9 cellular contexts compared by ENCODE assay signal in the genomic region with DNA sequence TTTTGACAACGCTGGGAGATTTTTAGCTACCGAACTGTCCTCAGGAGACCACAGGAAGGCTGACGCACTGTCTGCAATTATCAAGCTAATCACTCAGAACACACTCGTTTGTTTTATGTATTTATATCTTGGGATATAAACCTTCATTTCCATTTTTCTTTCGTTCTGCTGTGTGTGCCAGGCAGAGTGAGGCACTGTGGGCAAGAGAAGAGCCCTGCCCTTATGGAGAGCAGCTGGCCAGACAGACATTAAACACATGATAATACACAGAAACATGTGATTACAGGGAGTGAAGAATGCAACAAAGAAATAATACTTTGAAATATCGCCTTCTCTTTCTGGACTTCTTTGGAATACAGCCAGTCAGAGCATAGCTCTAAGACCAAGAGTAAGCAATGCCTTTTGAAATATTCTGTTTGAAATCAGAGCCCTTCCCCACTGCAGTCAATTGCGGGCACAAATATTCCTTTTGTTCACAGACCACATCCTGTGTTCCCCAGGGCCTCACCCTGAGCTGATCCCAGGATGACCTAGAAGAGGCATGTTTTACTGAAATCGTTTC.
DNase-seq lines count a peak whose midpoint lies in the region; ATAC-seq, FAIRE-seq and TF ChIP-seq lines count a peak whose summit lies in the region.
"Had no signal": no experiment of that assay in that cellular context is flagged by ENCODE, and none has a peak within 500 bp of the region (broad histone marks: within the 10 kb centered on the region; RNA-seq: fewer than 3 reads in every experiment).

No MANE protein-coding gene starts in this region.

- in situ Hi-C loops in transverse colon (cut with MboI; ENCODE audit: low pct_ligation_motif_present in 1 of 4, low pct_unique_long_range_greater_than_20kb in 1 of 4, low sequenced_read_pairs in 3 of 4) = no loop called here

- H3K9ac ChIP-seq in SK-N-MC (ENCODE audit: insufficient read length) (no peak overlapping the region), kidney (ENCODE audit: low read length in 2 of 2) (no peak overlapping the region)

- TF ChIP-seq EP300 in transverse colon (IDR thresholded peaks at IDR 0.05; ENCODE audit: low read depth) = no peak

- H3K27ac ChIP-seq in SK-N-MC (no peak overlapping the region), transverse colon (peak overlapping the region in 3 of 4 donors; percentile 5 to 23 (median 22)), kidney (ENCODE audit: low read depth in 2 of 2, low read length in 2 of 2) (no peak overlapping the region)

- H3K27me3 ChIP-seq in transverse colon = peaks cover 39% of the 10 kb centered on the region

- 9 to 11% methylated on average over 8 of the region's 8 CpGs for WGBS in transverse colon (ENCODE audit: low coverage in 1 of 2), 2 donors

- TF ChIP-seq POLR2A in transverse colon (IDR thresholded peaks at IDR 0.05) = no peak

- H3K36me3 ChIP-seq in SK-N-MC (ENCODE audit: insufficient read depth, low read length) = no peaks in the 10 kb centered on the region
- H3K36me3 ChIP-seq in transverse colon = no peaks in the 10 kb centered on the region
- H3K36me3 ChIP-seq in kidney (ENCODE audit: control insufficient read depth in 1 of 2, insufficient read depth in 2 of 2, low read length in 2 of 2) = no peaks in the 10 kb centered on the region

- intact Hi-C loops in transverse colon (cut with DNase I; ENCODE audit: low total_unique reads) (no loop called here), kidney (cut with DNase I) (no loop called here)

- H3K9me3 ChIP-seq in SK-N-MC (ENCODE audit: low read depth, low read length) = no peaks in the 10 kb centered on the region
- no peaks in the 10 kb centered on the region for H3K9me3 ChIP-seq in transverse colon
- no peaks in the 10 kb centered on the region for H3K9me3 ChIP-seq in kidney (ENCODE audit: control insufficient read depth in 1 of 2, low read length in 2 of 2)

- TF ChIP-seq CTCF in transverse colon (IDR thresholded peaks at IDR 0.05) (no peak), kidney (IDR thresholded peaks at IDR 0.05; ENCODE audit: borderline replicate concordance, extremely low read depth, insufficient read depth) (no peak)

- peak overlapping the region; percentile 26 for H3K4me3 ChIP-seq in SK-N-MC
- H3K4me3 ChIP-seq in transverse colon = no peak overlapping the region
- no peak overlapping the region for H3K4me3 ChIP-seq in kidney (ENCODE audit: low read length in 2 of 2)

- no peak for FAIRE-seq in kidney (lab: Jason Lieb, UNC)

- peaks cover 0 to 18% (median 5%) of the 10 kb centered on the region in 4 donors for H3K4me1 ChIP-seq in transverse colon
- no peaks in the 10 kb centered on the region for H3K4me1 ChIP-seq in kidney (ENCODE audit: control insufficient read depth in 1 of 2, insufficient read depth in 1 of 2, low read depth in 1 of 2, low read length in 2 of 2)

- DNase-seq in NCI-H2196 (lab: John Stamatoyannopoulos, UW; ENCODE audit: unreplicated experiment) (peak; percentile 26), NCI-H2196 treated with DMSO at 0.1 percent for 48 hours (lab: John Stamatoyannopoulos, UW; ENCODE audit: unreplicated experiment) (no peak), SK-N-MC (ENCODE audit: low read depth, low spot score) (no peak), glomerular visceral epithelial cell (ENCODE audit: extremely low spot score) (peak; percentile 27), transverse colon (no peak), kidney (no peak)
- DNase-seq: amniotic stem cell had no signal

- no peak for ATAC-seq in GM21528 (IDR thresholded peaks at IDR 0.05; ENCODE audit: low FRiP score, unreplicated experiment)
- no peak for ATAC-seq in HG03280 (IDR thresholded peaks at IDR 0.05; ENCODE audit: unreplicated experiment)

Comparison
In these comparisons a context has a peak if more than half of its experiments do, and no peak if none do; other contexts are left out.
1. DNase-seq: peak in NCI-H2196 (single experiment) and glomerular visceral epithelial cell (single experiment); none in NCI-H2196 treated with DMSO at 0.1 percent for 48 hours (single experiment), SK-N-MC (single experiment), transverse colon (single experiment) and kidney (single experiment).
2. H3K27ac ChIP-seq: peak in transverse colon (3 of 4); none in SK-N-MC (single experiment) and kidney (0 of 2).